10 cellular contexts compared by ENCODE assay signal in the genomic region with DNA sequence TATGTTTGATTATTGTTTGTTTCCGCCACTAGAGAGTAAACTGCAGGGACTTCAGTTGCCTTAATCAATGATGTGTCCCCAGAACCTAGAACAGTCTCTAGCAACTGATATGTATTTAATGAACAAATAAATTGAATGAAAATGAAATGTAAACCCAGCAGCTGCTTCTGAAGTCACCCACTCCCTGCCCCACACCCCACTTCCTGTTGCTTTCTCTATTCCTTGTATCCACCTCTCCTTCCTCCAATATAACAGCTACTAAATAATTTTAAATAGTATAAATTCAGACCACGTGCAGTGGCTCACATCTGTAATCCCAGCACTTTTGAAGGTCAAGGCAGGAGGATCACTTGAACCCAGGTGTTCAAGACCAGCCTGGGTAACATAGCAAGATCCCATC. TPM values are rescaled to one million over a fixed set of nuclear protein-coding genes. Genes with fewer than 3 reads are reported as not detected.
A peak's percentile ranks its signal among the peaks of the same experiment; 100 is the strongest.
DNase-seq lines count a peak whose midpoint lies in the region; ATAC-seq and TF ChIP-seq lines count a peak whose summit lies in the region.
"Had no signal": no experiment of that assay in that cellular context is flagged by ENCODE, and none has a peak within 500 bp of the region (broad histone marks: within the 10 kb centered on the region; RNA-seq: fewer than 3 reads in every experiment).

No MANE protein-coding gene starts in this region.

- peaks cover 46% of the 10 kb centered on the region for H3K36me3 Mint-ChIP-seq in T-helper 1 cell treated with Interleukin-12 subunit alpha and Interleukin-12 subunit beta and Interleukin-4 antibody, amounts not matched to agents 30 μg/mL and 1 μg/mL, for 36 hours (ENCODE audit: low read depth)
- H3K36me3 Mint-ChIP-seq in activated CD8-positive, alpha-beta T cell treated with anti-CD3 and anti-CD28 coated beads, Interleukin-2, amount 10 ng/mL, durations not matched to agents 7 days and 5 days (ENCODE audit: low read depth) = peaks cover 80% of the 10 kb centered on the region
- H3K36me3 Mint-ChIP-seq in immature natural killer cell = no peaks in the 10 kb centered on the region
- H3K36me3 Mint-ChIP-seq in stimulated activated naive B cell treated with anti-CD40 and anti-IgM and Interleukin-4, amounts not matched to agents 10 μg/mL and 1 μg/mL and 100 μg/mL, for 72 hours = peaks cover 38 to 62% of the 10 kb centered on the region in 2 donors

- CTCF ChIA-PET in activated CD8-positive, alpha-beta T cell treated with anti-CD3 and anti-CD28 coated beads, Interleukin-2, amount 10 ng/mL, durations not matched to agents 7 days and 5 days (lab: Charles Lee) = interaction anchor here (1.0 to 4.1 kb wide), 7 partner anchors 12 to 99 kb away, joined by 3 to 20 read pairs (median 4); no protein-coding TSS in a partner anchor

- H3K9me3 Mint-ChIP-seq in T-helper 1 cell treated with Interleukin-12 subunit alpha and Interleukin-12 subunit beta and Interleukin-4 antibody, amounts not matched to agents 30 μg/mL and 1 μg/mL, for 36 hours = no peaks in the 10 kb centered on the region
- peaks cover 3% of the 10 kb centered on the region for H3K9me3 Mint-ChIP-seq in activated CD8-positive, alpha-beta T cell treated with anti-CD3 and anti-CD28 coated beads, Interleukin-2, amount 10 ng/mL, durations not matched to agents 7 days and 5 days (ENCODE audit: insufficient read depth)
- no peaks in the 10 kb centered on the region for H3K9me3 Mint-ChIP-seq in immature natural killer cell
- H3K9me3 Mint-ChIP-seq in stimulated activated naive B cell treated with anti-CD40 and anti-IgM and Interleukin-4, amounts not matched to agents 10 μg/mL and 1 μg/mL and 100 μg/mL, for 72 hours = no peaks in the 10 kb centered on the region

- H3K4me3 Mint-ChIP-seq in T-helper 1 cell treated with Interleukin-12 subunit alpha and Interleukin-12 subunit beta and Interleukin-4 antibody, amounts not matched to agents 30 μg/mL and 1 μg/mL, for 36 hours = peak overlapping the region; percentile 63
- peak overlapping the region; percentile 78 for H3K4me3 Mint-ChIP-seq in activated CD8-positive, alpha-beta T cell treated with anti-CD3 and anti-CD28 coated beads, Interleukin-2, amount 10 ng/mL, durations not matched to agents 7 days and 5 days
- peak overlapping the region; percentile 68 to 90 (median 76) for H3K4me3 Mint-ChIP-seq in immature natural killer cell
- H3K4me3 Mint-ChIP-seq in stimulated activated naive B cell treated with anti-CD40 and anti-IgM and Interleukin-4, amounts not matched to agents 10 μg/mL and 1 μg/mL and 100 μg/mL, for 72 hours = peak overlapping the region in 1 of 2 donors; percentile 47

- peak overlapping the region; percentile 97 for H3K27ac Mint-ChIP-seq in T-helper 1 cell treated with Interleukin-12 subunit alpha and Interleukin-12 subunit beta and Interleukin-4 antibody, amounts not matched to agents 30 μg/mL and 1 μg/mL, for 36 hours
- H3K27ac Mint-ChIP-seq in activated CD8-positive, alpha-beta T cell treated with anti-CD3 and anti-CD28 coated beads, Interleukin-2, amount 10 ng/mL, durations not matched to agents 7 days and 5 days = peak overlapping the region; percentile 88
- H3K27ac Mint-ChIP-seq in immature natural killer cell = peak overlapping the region; percentile 81 to 98 (median 97)
- H3K27ac Mint-ChIP-seq in stimulated activated naive B cell treated with anti-CD40 and anti-IgM and Interleukin-4, amounts not matched to agents 10 μg/mL and 1 μg/mL and 100 μg/mL, for 72 hours = peak overlapping the region; percentile 37

- POLR2A ChIA-PET in activated CD8-positive, alpha-beta T cell treated with anti-CD3 and anti-CD28 coated beads, Interleukin-2, amount 10 ng/mL, durations not matched to agents 7 days and 5 days (lab: Charles Lee) = interaction anchor here (1.0 to 2.7 kb wide), 7 partner anchors 13 to 40 kb away, joined by 3 to 13 read pairs (median 5); a partner anchor contains a TSS

- no peak for ATAC-seq in activated CD8-positive, alpha-beta T cell treated with anti-CD3 and anti-CD28 coated beads, Interleukin-2, amount 10 ng/mL, durations not matched to agents 7 days and 5 days
- no peak for ATAC-seq in stimulated activated naive B cell treated with anti-CD40 and anti-IgM and Interleukin-4, amounts not matched to agents 10 μg/mL and 1 μg/mL and 100 μg/mL, for 72 hours (replicated peaks)
- ATAC-seq in HG03342 (IDR thresholded peaks at IDR 0.05; ENCODE audit: unreplicated experiment) = no peak
- ATAC-seq: PC-3 had no signal

- DNase-seq in T-helper 1 cell (no peak), immature natural killer cell (no peak), erythroblast (lab: John Stamatoyannopoulos, UW) (no peak), amygdala (lab: John Stamatoyannopoulos, UW) (no peak)
- DNase-seq in activated CD8-positive, alpha-beta T cell treated with anti-CD3 and anti-CD28 coated beads, Interleukin-2, amount 10 ng/mL, durations not matched to agents 7 days and 5 days = no peak
- no peak for DNase-seq in stimulated activated naive B cell treated with anti-CD40 and anti-IgM and Interleukin-4, amounts not matched to agents 10 μg/mL and 1 μg/mL and 100 μg/mL, for 72 hours
- DNase-seq: ACHN, PC-3 had no signal

- H3K4me1 Mint-ChIP-seq in T-helper 1 cell treated with Interleukin-12 subunit alpha and Interleukin-12 subunit beta and Interleukin-4 antibody, amounts not matched to agents 30 μg/mL and 1 μg/mL, for 36 hours (ENCODE audit: low read depth) = peaks cover 86% of the 10 kb centered on the region
- peaks cover 95% of the 10 kb centered on the region for H3K4me1 Mint-ChIP-seq in activated CD8-positive, alpha-beta T cell treated with anti-CD3 and anti-CD28 coated beads, Interleukin-2, amount 10 ng/mL, durations not matched to agents 7 days and 5 days (ENCODE audit: low read depth)
- peaks cover 94 to 96% of the 10 kb centered on the region in 2 donors for H3K4me1 Mint-ChIP-seq in immature natural killer cell
- peaks cover 69 to 92% of the 10 kb centered on the region in 2 donors for H3K4me1 Mint-ChIP-seq in stimulated activated naive B cell treated with anti-CD40 and anti-IgM and Interleukin-4, amounts not matched to agents 10 μg/mL and 1 μg/mL and 100 μg/mL, for 72 hours

- TF ChIP-seq POLR2A in erythroblast (IDR thresholded peaks at IDR 0.05; ENCODE audit: low read length) = no peak

- no peaks in the 10 kb centered on the region for H3K27me3 Mint-ChIP-seq in T-helper 1 cell treated with Interleukin-12 subunit alpha and Interleukin-12 subunit beta and Interleukin-4 antibody, amounts not matched to agents 30 μg/mL and 1 μg/mL, for 36 hours (ENCODE audit: low read depth)
- H3K27me3 Mint-ChIP-seq in activated CD8-positive, alpha-beta T cell treated with anti-CD3 and anti-CD28 coated beads, Interleukin-2, amount 10 ng/mL, durations not matched to agents 7 days and 5 days (ENCODE audit: low read depth) = no peaks in the 10 kb centered on the region
- peaks cover 2 to 16% (median 6%) of the 10 kb centered on the region in 3 donors for H3K27me3 Mint-ChIP-seq in immature natural killer cell (ENCODE audit: low read depth in 3 of 3)
- H3K27me3 Mint-ChIP-seq in stimulated activated naive B cell treated with anti-CD40 and anti-IgM and Interleukin-4, amounts not matched to agents 10 μg/mL and 1 μg/mL and 100 μg/mL, for 72 hours = no peaks in the 10 kb centered on the region

RNA-seq across cellular contexts. Expression of a gene that starts 15.8 kb away (rescaled TPM):
- 100 to 1,000 TPM; 857 to 883 TPM for total RNA-seq in activated CD8-positive, alpha-beta T cell treated with anti-CD3 and anti-CD28 coated beads, Interleukin-2, amount 10 ng/mL, durations not matched to agents 7 days and 5 days
- 100 to 1,000 TPM in 1 of 3 donors, 10 to 100 TPM in 1, 1 to 10 TPM in 1; 8.7 to 355 (median 40.2) TPM for polyA plus RNA-seq in immature natural killer cell

Comparison
In these comparisons a context has a peak if more than half of its experiments do, and no peak if none do; other contexts are left out.
1. H3K27ac Mint-ChIP-seq: peak in every context shown above with its lines; median percentile 97 in T-helper 1 cell treated with Interleukin-12 subunit alpha and Interleukin-12 subunit beta and Interleukin-4 antibody, amounts not matched to agents 30 μg/mL and 1 μg/mL, for 36 hours; 97 in immature natural killer cell; 88 in activated CD8-positive, alpha-beta T cell treated with anti-CD3 and anti-CD28 coated beads, Interleukin-2, amount 10 ng/mL, durations not matched to agents 7 days and 5 days; 37 in stimulated activated naive B cell treated with anti-CD40 and anti-IgM and Interleukin-4, amounts not matched to agents 10 μg/mL and 1 μg/mL and 100 μg/mL, for 72 hours.